In genomic region chr4:98608343-98608742, GRCh38 we compare ENCODE assay signal across 11 cellular contexts.
"Had no signal": no experiment of that assay in that cellular context is flagged by ENCODE, and none has a peak within 500 bp of the region (broad histone marks: within the 10 kb centered on the region; RNA-seq: fewer than 3 reads in every experiment).

No MANE protein-coding gene starts in this region.

- H3K9me3 ChIP-seq: upper lobe of left lung had no signal

- DNase-seq: activated effector memory CD4-positive, alpha-beta T cell treated with Interleukin-2 at 50 U/mL for 16 hours; activated T-cell treated with anti-CD3 and anti-CD28 coated beads, Interleukin-2, amount 50 U/mL, for 1 hour; central memory CD4-positive, alpha-beta T cell; effector CD4-positive, alpha-beta T cell; foreskin fibroblast; hypothalamus; left ventricle myocardium superior; upper lobe of left lung had no signal

- H3K27ac ChIP-seq: coronary artery, upper lobe of left lung had no signal

- H3K27me3 ChIP-seq: upper lobe of left lung had no signal

- ATAC-seq: activated naive CD4-positive, alpha-beta T cell treated with anti-CD3 and anti-CD28 coated beads, Interleukin-2, amount 50 U/mL, for 72 hours; left ventricle myocardium superior; sciatic nerve had no signal

- H3K4me3 ChIP-seq: coronary artery, upper lobe of left lung had no signal

- H3K36me3 ChIP-seq: upper lobe of left lung had no signal

- H3K4me1 ChIP-seq: upper lobe of left lung had no signal
